8 cellular contexts compared by ENCODE assay signal in genomic region chr20:31606928-31607639, GRCh38. TPM values are rescaled to one million over a fixed set of nuclear protein-coding genes. Genes with fewer than 3 reads are reported as not detected.
A peak's percentile ranks its signal among the peaks of the same experiment; 100 is the strongest.
DNase-seq lines count a peak whose midpoint lies in the region; ATAC-seq and TF ChIP-seq lines count a peak whose summit lies in the region.

No MANE protein-coding gene starts in this region.

- no peak for ATAC-seq in left lung
- no peak for ATAC-seq in HG02623 (IDR thresholded peaks at IDR 0.05; ENCODE audit: unreplicated experiment)
- ATAC-seq in GM19328 (IDR thresholded peaks at IDR 0.05; ENCODE audit: unreplicated experiment) = no peak

- no peaks in the 10 kb centered on the region for H3K27me3 ChIP-seq in brain microvascular endothelial cell (replicated peaks)
- peaks cover 0 to 10% of the 10 kb centered on the region in 2 donors for H3K27me3 ChIP-seq in left lung

- intact Hi-C loops in left lung (cut with DNase I) = no loop called here

- H3K9me3 ChIP-seq in left lung = no peaks in the 10 kb centered on the region

- DNase-seq in GDM1 (lab: John Stamatoyannopoulos, UW) = peak; percentile 21
- peak; percentile 75 for DNase-seq in NCI-H2227 (lab: John Stamatoyannopoulos, UW; ENCODE audit: unreplicated experiment)
- DNase-seq in brain microvascular endothelial cell = no peak
- DNase-seq in left lung = peak; percentile 45 to 79
- peak; percentile 63 for DNase-seq in ureter (ENCODE audit: low spot score)
- no peak for DNase-seq in cerebellar nuclear complex (lab: John Stamatoyannopoulos, UW)

- H3K4me1 ChIP-seq in left lung = peaks cover 28 to 88% of the 10 kb centered on the region in 2 donors

- H3K4me3 ChIP-seq in brain microvascular endothelial cell (ENCODE audit: low read depth, low read length) (peak overlapping the region; percentile 94), left lung (peak overlapping the region; percentile 69 to 86)

- H3K27ac ChIP-seq in brain microvascular endothelial cell (no peak overlapping the region), left lung (peak overlapping the region; percentile 90 to 95)

- TF ChIP-seq CTCF in brain microvascular endothelial cell (IDR thresholded peaks at IDR 0.05; ENCODE audit: low read depth, low read length, missing control alignments) = no peak
- no peak for TF ChIP-seq CTCF in left lung (IDR thresholded peaks at IDR 0.05)

- in situ Hi-C loops in brain microvascular endothelial cell (cut with HindIII; ENCODE audit: low pct_ligation_motif_present, low sequenced_read_pairs) = no loop called here

- no peaks in the 10 kb centered on the region for H3K36me3 ChIP-seq in brain microvascular endothelial cell (replicated peaks)
- no peaks in the 10 kb centered on the region for H3K36me3 ChIP-seq in left lung

RNA-seq across cellular contexts. Expression of gene ID1, which starts 2.0 kb away (rescaled TPM):
- total RNA-seq in left lung (100 to 1,000 TPM; 185 to 297 TPM), ureter (367 TPM)

RNA-seq across cellular contexts. Expression of gene COX4I2, which starts 30.6 kb away (rescaled TPM):
- total RNA-seq in left lung (10 to 100 TPM; 13.5 to 15.7 TPM), ureter (4.0 TPM)

Comparison
In these comparisons a context has a peak if more than half of its experiments do, and no peak if none do; other contexts are left out.
1. DNase-seq: peak in GDM1 (single experiment), NCI-H2227 (single experiment), left lung (2 of 2) and ureter (single experiment); none in brain microvascular endothelial cell (single experiment) and cerebellar nuclear complex (0 of 2).